Comparison of ENCODE assay signal across 21 cellular contexts in the genomic region with DNA sequence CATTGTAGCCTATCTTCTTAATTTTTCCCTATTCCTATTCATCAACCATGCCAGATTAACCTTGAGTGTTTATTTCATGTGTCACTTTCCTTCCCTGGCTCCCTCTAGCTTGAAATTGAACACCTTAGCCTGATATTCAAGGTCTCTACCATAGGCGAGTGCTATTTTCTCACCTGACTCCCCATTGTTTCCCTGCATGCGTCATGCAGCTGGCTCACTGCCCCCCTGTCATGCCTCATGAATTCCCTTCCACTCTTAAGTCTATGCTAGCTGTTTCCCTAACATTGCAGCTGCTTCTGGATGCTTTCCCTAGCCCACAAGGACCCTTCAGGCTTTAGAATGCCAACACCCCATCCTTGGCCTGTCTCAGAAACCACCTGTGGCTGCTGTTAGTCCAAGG. TPM values are rescaled to one million over a fixed set of nuclear protein-coding genes. Genes with fewer than 3 reads are reported as not detected.
DNase-seq lines count a peak whose midpoint lies in the region; ATAC-seq and TF ChIP-seq lines count a peak whose summit lies in the region.
"Had no signal": no experiment of that assay in that cellular context is flagged by ENCODE, and none has a peak within 500 bp of the region (broad histone marks: within the 10 kb centered on the region; RNA-seq: fewer than 3 reads in every experiment).

No MANE protein-coding gene starts in this region.

- DNase-seq in HK-2 (ENCODE audit: unreplicated experiment) (peak; percentile 61), NCI-H510A treated with DMSO at 0.1 percent for 48 hours (lab: John Stamatoyannopoulos, UW) (peak; percentile 12), endodermal cell (peak; percentile 61), mesendoderm (peak; percentile 59), globus pallidus (ENCODE audit: low spot score) (no peak), tibial nerve (ENCODE audit: low spot score in 2 of 2) (no peak), HuH-7 (ENCODE audit: low spot score) (no peak)
- no peak for DNase-seq in activated T-cell treated with anti-CD3 and anti-CD28 coated beads, Interleukin-2, amount 50 U/mL, for 72 hours
- DNase-seq: activated CD8-positive, alpha-beta memory T cell treated with anti-CD3 and anti-CD28 coated beads, Interleukin-2, amount 10 ng/mL, durations not matched to agents 7 days and 5 days; activated gamma-delta T cell; AML-193; esophagus squamous epithelium; HCEC 1CT; left ventricle myocardium inferior; NCI-H2171; SIG-M5; testis had no signal

- no peaks in the 10 kb centered on the region for H3K79me2 ChIP-seq in mesendoderm (ENCODE audit: control insufficient read depth, insufficient read depth, low read length)
- H3K79me2 ChIP-seq: parathyroid adenoma had no signal

- H3K9me3 ChIP-seq in endodermal cell (ENCODE audit: control insufficient read depth, low read length) (no peaks in the 10 kb centered on the region), tibial nerve (no peaks in the 10 kb centered on the region)
- H3K9me3 ChIP-seq: ascending aorta, esophagus squamous epithelium, left ventricle myocardium inferior, testis had no signal

- H3K4ac ChIP-seq in mesendoderm (ENCODE audit: low read depth, low read length): no peak overlapping the region

- no peak for TF ChIP-seq CTCF in endodermal cell (conservative IDR thresholded peaks at IDR 0.05)
- no peak for TF ChIP-seq CTCF in tibial nerve (IDR thresholded peaks at IDR 0.05)

- H4K8ac ChIP-seq in mesendoderm (ENCODE audit: low read depth, low read length): no peak overlapping the region

- H3K4me2 ChIP-seq in mesendoderm (ENCODE audit: low read length): no peak overlapping the region

- no peak for TF ChIP-seq EP300 in tibial nerve (IDR thresholded peaks at IDR 0.05)

- ATAC-seq in activated T-cell treated with anti-CD3 and anti-CD28 coated beads, Interleukin-2, amount 50 U/mL, for 72 hours (replicated peaks in 1 of 2): no peak
- ATAC-seq: activated CD8-positive, alpha-beta memory T cell treated with anti-CD3 and anti-CD28 coated beads, Interleukin-2, amount 10 ng/mL, durations not matched to agents 7 days and 5 days had no signal

- H3K4me1 Mint-ChIP-seq in endodermal cell: peaks cover 5% of the 10 kb centered on the region
- H3K4me1 Mint-ChIP-seq in activated T-cell treated with anti-CD3 and anti-CD28 coated beads, Interleukin-2, amount 50 U/mL, for 72 hours (ENCODE audit: low read depth): peaks cover 11% of the 10 kb centered on the region

- H3K4me3 Mint-ChIP-seq in endodermal cell: no peak overlapping the region
- no peak overlapping the region for H3K4me3 Mint-ChIP-seq in activated T-cell treated with anti-CD3 and anti-CD28 coated beads, Interleukin-2, amount 50 U/mL, for 72 hours
- H3K4me3 Mint-ChIP-seq: activated CD8-positive, alpha-beta memory T cell treated with anti-CD3 and anti-CD28 coated beads, Interleukin-2, amount 10 ng/mL, durations not matched to agents 7 days and 5 days; dendritic cell treated with granulocyte-macrophage colony-stimulating factor and Interleukin-4, amounts not matched to agents 40 ng/mL and 50 ng/mL, for 4 days had no signal

- H2BK5ac ChIP-seq in mesendoderm (ENCODE audit: low read length): no peak overlapping the region

- no peaks in the 10 kb centered on the region for H3K36me3 ChIP-seq in endodermal cell (ENCODE audit: control insufficient read depth, insufficient read depth, low read length)
- no peaks in the 10 kb centered on the region for H3K36me3 ChIP-seq in mesendoderm (ENCODE audit: control insufficient read depth, insufficient read depth, low read length)
- H3K36me3 ChIP-seq in tibial nerve: no peaks in the 10 kb centered on the region
- H3K36me3 ChIP-seq: ascending aorta, esophagus squamous epithelium, left ventricle myocardium inferior had no signal

- no peaks in the 10 kb centered on the region for H3K79me1 ChIP-seq in mesendoderm (ENCODE audit: low read length)

- H3K9me3 Mint-ChIP-seq in endodermal cell: no peaks in the 10 kb centered on the region
- H3K9me3 Mint-ChIP-seq in activated T-cell treated with anti-CD3 and anti-CD28 coated beads, Interleukin-2, amount 50 U/mL, for 72 hours: no peaks in the 10 kb centered on the region
- H3K9me3 Mint-ChIP-seq: dendritic cell treated with granulocyte-macrophage colony-stimulating factor and Interleukin-4, amounts not matched to agents 40 ng/mL and 50 ng/mL, for 4 days had no signal

- no peak overlapping the region for H3K18ac ChIP-seq in mesendoderm (ENCODE audit: low read length)

- H3K27me3 ChIP-seq in endodermal cell (ENCODE audit: control insufficient read depth, insufficient read depth, low read length, poor library complexity, severe bottlenecking) (no peaks in the 10 kb centered on the region), mesendoderm (ENCODE audit: insufficient read depth, low read length, poor library complexity) (no peaks in the 10 kb centered on the region), tibial nerve (peaks cover 0 to 5% of the 10 kb centered on the region in 2 donors)
- H3K27me3 ChIP-seq: ascending aorta, testis had no signal

- H3K4me3 ChIP-seq in endodermal cell (ENCODE audit: low read length) (no peak overlapping the region), mesendoderm (ENCODE audit: low read length) (no peak overlapping the region), tibial nerve (no peak overlapping the region)
- H3K4me3 ChIP-seq: ascending aorta, esophagus squamous epithelium, left ventricle myocardium inferior, testis had no signal

- no peak overlapping the region for H3K23ac ChIP-seq in mesendoderm (ENCODE audit: low read length)

- no peak overlapping the region for H2BK120ac ChIP-seq in mesendoderm (ENCODE audit: low read depth, low read length)

- H3K27me3 Mint-ChIP-seq in endodermal cell (ENCODE audit: insufficient read depth): no peaks in the 10 kb centered on the region
- peaks cover 56% of the 10 kb centered on the region for H3K27me3 Mint-ChIP-seq in activated T-cell treated with anti-CD3 and anti-CD28 coated beads, Interleukin-2, amount 50 U/mL, for 72 hours (ENCODE audit: low read depth)

- WGBS in endodermal cell (ENCODE audit: insufficient coverage in 1 of 2, insufficient read length in 1 of 2), 2 experiments: 72 to 92% methylated on average over 2 of the region's 2 CpGs
- WGBS in mesendoderm (ENCODE audit: extremely low coverage, insufficient coverage, low lambda C conversion rate): no CpG with 5 or more reads among the region's 2 CpGs
- 87 to 94% methylated on average over 2 of the region's 2 CpGs for WGBS in tibial nerve, 2 donors

- H3K36me3 Mint-ChIP-seq in endodermal cell (ENCODE audit: low read depth): no peaks in the 10 kb centered on the region
- no peaks in the 10 kb centered on the region for H3K36me3 Mint-ChIP-seq in activated T-cell treated with anti-CD3 and anti-CD28 coated beads, Interleukin-2, amount 50 U/mL, for 72 hours (ENCODE audit: insufficient read depth in 2 of 2)
- H3K36me3 Mint-ChIP-seq: activated CD8-positive, alpha-beta memory T cell treated with anti-CD3 and anti-CD28 coated beads, Interleukin-2, amount 10 ng/mL, durations not matched to agents 7 days and 5 days had no signal

- no peak for TF ChIP-seq POLR2A in tibial nerve (IDR thresholded peaks at IDR 0.05)

- H2BK15ac ChIP-seq in mesendoderm (replicated peaks; ENCODE audit: low read depth): no peak overlapping the region

- H3K9ac ChIP-seq in endodermal cell (ENCODE audit: extremely low read depth, low read length, poor library complexity, severe bottlenecking) (no peak overlapping the region), mesendoderm (ENCODE audit: low read length) (no peak overlapping the region)
- H3K9ac ChIP-seq: parathyroid adenoma had no signal

- no peak overlapping the region for H3K27ac Mint-ChIP-seq in endodermal cell
- H3K27ac Mint-ChIP-seq in activated T-cell treated with anti-CD3 and anti-CD28 coated beads, Interleukin-2, amount 50 U/mL, for 72 hours: no peak overlapping the region
- H3K27ac Mint-ChIP-seq: activated CD8-positive, alpha-beta memory T cell treated with anti-CD3 and anti-CD28 coated beads, Interleukin-2, amount 10 ng/mL, durations not matched to agents 7 days and 5 days; dendritic cell treated with granulocyte-macrophage colony-stimulating factor and Interleukin-4, amounts not matched to agents 40 ng/mL and 50 ng/mL, for 4 days had no signal

- H3K27ac ChIP-seq in endodermal cell (ENCODE audit: low read depth, low read length): no peak overlapping the region
- H3K27ac ChIP-seq in mesendoderm (ENCODE audit: low read depth, low read length): no peak overlapping the region
- H3K27ac ChIP-seq in tibial nerve: no peak overlapping the region
- H3K27ac ChIP-seq: ascending aorta, esophagus squamous epithelium, left ventricle myocardium inferior, parathyroid adenoma, testis had no signal

- H3K56ac ChIP-seq in mesendoderm (ENCODE audit: low read length): no peak overlapping the region

- H3K4me1 ChIP-seq in endodermal cell (ENCODE audit: control insufficient read depth, insufficient read depth, low read length) (no peaks in the 10 kb centered on the region), mesendoderm (ENCODE audit: control insufficient read depth, low read depth, low read length) (no peaks in the 10 kb centered on the region), tibial nerve (no peaks in the 10 kb centered on the region)
- H3K4me1 ChIP-seq: ascending aorta, left ventricle myocardium inferior, parathyroid adenoma, testis had no signal

- peak overlapping the region; percentile 15 for H2AK5ac ChIP-seq in mesendoderm (ENCODE audit: low read length)

- H4K5ac ChIP-seq in mesendoderm (ENCODE audit: low read length): no peak overlapping the region

RNA-seq across cellular contexts. Expression of a gene that starts 56.7 kb away (rescaled TPM):
- total RNA-seq in endodermal cell (1 to 10 TPM; 1.7 TPM), tibial nerve (1 to 10 TPM in 3 of 4 donors, under 1 TPM in 1; 0.63 to 4.2 (median 2.2) TPM)
- polyA plus RNA-seq in endodermal cell (2013, experiment 1 of 2): 0.75 TPM
- polyA plus RNA-seq in endodermal cell (2013, experiment 2 of 2): 0.33 TPM
- polyA plus RNA-seq in mesendoderm (2013, experiment 1 of 2): 8.9 TPM
- polyA plus RNA-seq in mesendoderm (2013, experiment 2 of 2): 8.1 TPM
- total RNA-seq in activated T-cell treated with anti-CD3 and anti-CD28 coated beads, Interleukin-2, amount 50 U/mL, for 72 hours: not detected
- total RNA-seq: activated CD8-positive, alpha-beta memory T cell treated with anti-CD3 and anti-CD28 coated beads, Interleukin-2, amount 10 ng/mL, durations not matched to agents 7 days and 5 days; ascending aorta; T-helper 2 cell treated with Interferon-gamma antibody and Interleukin-4, amounts not matched to agents 100 ng/mL and 5 ng/mL, for 36 hours had no signal

Comparison
In these comparisons a context has a peak if more than half of its experiments do, and no peak if none do; other contexts are left out.
1. DNase-seq: peak in HK-2 (single experiment), NCI-H510A treated with DMSO at 0.1 percent for 48 hours (single experiment), endodermal cell (single experiment) and mesendoderm (single experiment); none in globus pallidus (single experiment), tibial nerve (0 of 2), activated T-cell treated with anti-CD3 and anti-CD28 coated beads, Interleukin-2, amount 50 U/mL, for 72 hours (0 of 2) and HuH-7 (single experiment).